1 cellular context compared by ENCODE assay signal in the genomic region with DNA sequence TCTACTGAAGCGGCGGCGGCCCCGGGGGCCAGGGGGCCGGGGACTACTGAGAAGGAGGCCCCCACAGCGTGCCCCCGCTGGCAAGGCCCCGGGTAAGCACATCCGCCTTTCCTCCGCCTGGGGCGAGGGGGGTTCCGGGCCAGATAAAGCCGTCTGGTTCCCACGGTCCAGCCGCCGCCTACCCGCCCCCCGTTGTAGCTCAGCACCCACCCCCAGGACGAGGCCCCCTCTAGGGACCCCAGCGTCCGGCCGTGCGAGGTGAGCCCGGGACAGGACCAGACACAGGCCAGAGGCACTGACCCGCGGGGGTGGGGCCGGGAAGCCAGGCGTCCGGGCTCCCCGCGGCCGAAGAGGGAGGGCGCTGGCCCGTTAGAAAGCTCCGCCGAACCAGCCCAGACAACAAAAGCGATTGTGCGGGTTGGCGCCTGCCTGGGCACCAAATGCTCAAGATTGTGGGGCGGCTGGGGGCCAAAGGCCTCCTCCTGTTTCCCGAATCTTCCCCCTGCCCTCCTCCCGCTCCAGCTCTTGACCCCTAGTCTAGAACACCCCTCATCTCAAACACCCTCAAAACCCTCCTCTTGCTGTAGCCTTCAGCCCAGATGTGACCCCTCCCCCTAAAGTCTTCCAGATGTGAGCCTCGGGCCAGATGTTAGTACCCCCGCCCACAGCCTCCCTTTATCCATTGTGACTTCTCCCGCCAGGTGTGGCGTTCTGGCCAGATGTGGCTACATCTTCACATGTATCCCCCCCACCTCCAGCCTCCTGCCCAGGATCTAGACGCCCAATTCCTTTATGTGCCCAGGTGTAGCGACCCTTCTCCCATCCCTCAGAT.
TF ChIP-seq lines count a peak whose summit lies in the region.

No MANE protein-coding gene starts in this region.

TF ChIP-seq in K562, 482 proteins besides CTCF, POLR2A, EP300 and RAD21 (continued from another document):
- TF ChIP-seq, protein P1, sequence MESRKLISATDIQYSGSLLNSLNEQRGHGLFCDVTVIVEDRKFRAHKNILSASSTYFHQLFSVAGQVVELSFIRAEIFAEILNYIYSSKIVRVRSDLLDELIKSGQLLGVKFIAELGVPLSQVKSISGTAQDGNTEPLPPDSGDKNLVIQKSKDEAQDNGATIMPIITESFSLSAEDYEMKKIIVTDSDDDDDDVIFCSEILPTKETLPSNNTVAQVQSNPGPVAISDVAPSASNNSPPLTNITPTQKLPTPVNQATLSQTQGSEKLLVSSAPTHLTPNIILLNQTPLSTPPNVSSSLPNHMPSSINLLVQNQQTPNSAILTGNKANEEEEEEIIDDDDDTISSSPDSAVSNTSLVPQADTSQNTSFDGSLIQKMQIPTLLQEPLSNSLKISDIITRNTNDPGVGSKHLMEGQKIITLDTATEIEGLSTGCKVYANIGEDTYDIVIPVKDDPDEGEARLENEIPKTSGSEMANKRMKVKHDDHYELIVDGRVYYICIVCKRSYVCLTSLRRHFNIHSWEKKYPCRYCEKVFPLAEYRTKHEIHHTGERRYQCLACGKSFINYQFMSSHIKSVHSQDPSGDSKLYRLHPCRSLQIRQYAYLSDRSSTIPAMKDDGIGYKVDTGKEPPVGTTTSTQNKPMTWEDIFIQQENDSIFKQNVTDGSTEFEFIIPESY (CRISPR knock-in tag; IDR thresholded peaks at IDR 0.05), result peak; percentile 77
- TF ChIP-seq RBM34 (IDR thresholded peaks at IDR 0.05; ENCODE audit: borderline replicate concordance, insufficient read depth, low read length) (no peak), PCBP1 (IDR thresholded peaks at IDR 0.05; ENCODE audit: low read depth, low read length, poor library complexity, severe bottlenecking) (peak; percentile 40), CBX8 (IDR thresholded peaks at IDR 0.05; ENCODE audit: borderline replicate concordance, extremely low read depth, low read depth, low read length, poor library complexity, severe bottlenecking) (no peak), ASH1L (IDR thresholded peaks at IDR 0.05; ENCODE audit: borderline replicate concordance, low read depth, partially characterized antibody) (no peak), ILK (tag; IDR thresholded peaks at IDR 0.05; ENCODE audit: borderline replicate concordance, low read depth) (no peak), FIP1L1 (IDR thresholded peaks at IDR 0.05; ENCODE audit: low read depth, low read length, poor library complexity, severe bottlenecking) (peak; percentile 30), CHCHD3 (CRISPR knock-in tag; IDR thresholded peaks at IDR 0.05) (no peak), MTA2 (IDR thresholded peaks at IDR 0.05; ENCODE audit: low read depth) (no peak)
